In the genomic region with DNA sequence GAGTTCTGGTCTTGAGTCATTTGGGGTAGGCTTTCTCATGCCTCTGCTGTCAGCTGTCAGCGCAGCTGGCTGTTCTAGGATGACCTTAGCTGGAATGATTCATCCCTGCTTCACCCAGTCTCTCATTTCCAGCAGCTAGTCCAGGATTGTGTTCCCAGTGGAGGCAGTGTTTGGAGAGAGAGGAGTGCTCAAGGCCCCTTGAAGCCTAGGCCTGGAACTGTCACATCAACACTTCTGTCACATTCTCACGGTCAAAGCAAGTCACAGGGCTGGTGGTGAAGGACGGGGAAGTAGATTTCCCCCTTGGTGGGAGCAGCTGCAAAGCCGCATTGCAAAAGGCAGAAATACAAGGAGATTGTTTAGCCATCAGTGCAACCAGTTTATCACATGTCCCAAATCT, we compare ENCODE assay signal across 9 cellular contexts. TPM values are rescaled to one million over a fixed set of nuclear protein-coding genes. Genes with fewer than 3 reads are reported as not detected.
DNase-seq lines count a peak whose midpoint lies in the region; ATAC-seq and TF ChIP-seq lines count a peak whose summit lies in the region.
"Had no signal": no experiment of that assay in that cellular context is flagged by ENCODE, and none has a peak within 500 bp of the region (broad histone marks: within the 10 kb centered on the region; RNA-seq: fewer than 3 reads in every experiment).

No MANE protein-coding gene starts in this region.

- no peak overlapping the region for H3K27ac Mint-ChIP-seq in activated T-cell treated with anti-CD3 and anti-CD28 coated beads, Interleukin-2, amount 50 U/mL, for 24 hours
- H3K27ac Mint-ChIP-seq in natural killer cell: no peak overlapping the region
- H3K27ac Mint-ChIP-seq: endodermal cell had no signal

- no peaks in the 10 kb centered on the region for H3K9me3 Mint-ChIP-seq in activated T-cell treated with anti-CD3 and anti-CD28 coated beads, Interleukin-2, amount 50 U/mL, for 24 hours
- H3K9me3 Mint-ChIP-seq in natural killer cell: no peaks in the 10 kb centered on the region
- H3K9me3 Mint-ChIP-seq: endodermal cell had no signal

- no peaks in the 10 kb centered on the region; a peak in 1 of 22 replicates for H4K20me1 ChIP-seq in BLaER1 treated with 17β-estradiol and CSF1 and Interleukin-3, amounts not matched to agents 10 nM and 100 nM

- peak overlapping the region; percentile 62 to 97 (median 93) for H3K4me2 ChIP-seq in BLaER1 treated with 17β-estradiol and CSF1 and Interleukin-3, amounts not matched to agents 10 nM and 100 nM

- H3K4me3 Mint-ChIP-seq in activated T-cell treated with anti-CD3 and anti-CD28 coated beads, Interleukin-2, amount 50 U/mL, for 24 hours: no peak overlapping the region
- no peak overlapping the region for H3K4me3 Mint-ChIP-seq in natural killer cell
- H3K4me3 Mint-ChIP-seq: endodermal cell had no signal

- peak overlapping the region; percentile 26 to 81 (median 72); a peak in 19 of 22 replicates for H3K9ac ChIP-seq in BLaER1 treated with 17β-estradiol and CSF1 and Interleukin-3, amounts not matched to agents 10 nM and 100 nM

- peak; percentile 95 for DNase-seq in RKO (ENCODE audit: low spot score)
- peak; percentile 95 for DNase-seq in fibroblast of mammary gland (ENCODE audit: low read depth)
- peak; percentile 58 for DNase-seq in occipital lobe (lab: John Stamatoyannopoulos, UW)
- no peak for DNase-seq in activated T-cell treated with anti-CD3 and anti-CD28 coated beads, Interleukin-2, amount 50 U/mL, for 24 hours
- DNase-seq in epidermal melanocyte (ENCODE audit: insufficient read length, low spot score): no peak
- DNase-seq in NCI-H1092 treated with DMSO at 0.1 percent for 48 hours (lab: John Stamatoyannopoulos, UW): no peak
- DNase-seq in natural killer cell: no peak
- DNase-seq: endodermal cell had no signal

- H3K9me3 ChIP-seq in BLaER1 treated with 17β-estradiol and CSF1 and Interleukin-3, amounts not matched to agents 10 nM and 100 nM (replicated peaks in 1 of 11): peaks cover 0 to 15% (median 0%) of the 10 kb centered on the region in 11 experiments; a peak in 3 of 22 replicates

- no peak overlapping the region for H3K4me3 ChIP-seq in BLaER1 treated with 17β-estradiol and CSF1 and Interleukin-3, amounts not matched to agents 10 nM and 100 nM
- no peak overlapping the region for H3K4me3 ChIP-seq in fibroblast of mammary gland (ENCODE audit: control insufficient read depth, low read depth, low read length)

- TF ChIP-seq CTCF in fibroblast of mammary gland (conservative IDR thresholded peaks at IDR 0.05; ENCODE audit: control insufficient read depth, insufficient read depth, low read depth, low read length) (no peak), natural killer cell (IDR thresholded peaks at IDR 0.05) (no peak)

- H3K36me3 ChIP-seq in BLaER1 treated with 17β-estradiol and CSF1 and Interleukin-3, amounts not matched to agents 10 nM and 100 nM: peaks cover 0 to 3% (median 0%) of the 10 kb centered on the region in 11 experiments; a peak in 2 of 22 replicates

- intact Hi-C loops in natural killer cell (cut with micrococcal nuclease): no loop called here

- H3K4me1 ChIP-seq in BLaER1 treated with 17β-estradiol and CSF1 and Interleukin-3, amounts not matched to agents 10 nM and 100 nM: peaks cover 63 to 91% (median 76%) of the 10 kb centered on the region in 10 experiments

- H3K36me3 Mint-ChIP-seq in activated T-cell treated with anti-CD3 and anti-CD28 coated beads, Interleukin-2, amount 50 U/mL, for 24 hours (ENCODE audit: low read depth): no peaks in the 10 kb centered on the region
- no peaks in the 10 kb centered on the region for H3K36me3 Mint-ChIP-seq in natural killer cell

- peak overlapping the region; percentile 67 to 100 (median 88) for H3K27ac ChIP-seq in BLaER1 treated with 17β-estradiol and CSF1 and Interleukin-3, amounts not matched to agents 10 nM and 100 nM

- H3K27me3 ChIP-seq in BLaER1 treated with 17β-estradiol and CSF1 and Interleukin-3, amounts not matched to agents 10 nM and 100 nM: no peaks in the 10 kb centered on the region

- no peaks in the 10 kb centered on the region for H3K27me3 Mint-ChIP-seq in activated T-cell treated with anti-CD3 and anti-CD28 coated beads, Interleukin-2, amount 50 U/mL, for 24 hours
- H3K27me3 Mint-ChIP-seq in natural killer cell (ENCODE audit: low read depth in 2 of 2): no peaks in the 10 kb centered on the region

- peaks cover 43% of the 10 kb centered on the region for H3K4me1 Mint-ChIP-seq in activated T-cell treated with anti-CD3 and anti-CD28 coated beads, Interleukin-2, amount 50 U/mL, for 24 hours (ENCODE audit: low read depth)
- H3K4me1 Mint-ChIP-seq in natural killer cell: peaks cover 17 to 29% of the 10 kb centered on the region in 2 donors

- no peak for ATAC-seq in natural killer cell

RNA-seq across cellular contexts. Expression of a gene that starts 15.2 kb away (rescaled TPM):
- total RNA-seq in occipital lobe (2,066 TPM), natural killer cell (1,000 to 10,000 TPM; 2,606 to 3,166 (median 3,085) TPM)

Comparison
In these comparisons a context has a peak if more than half of its experiments do, and no peak if none do; other contexts are left out.
1. DNase-seq: peak in RKO (single experiment), fibroblast of mammary gland (single experiment) and occipital lobe (single experiment); none in activated T-cell treated with anti-CD3 and anti-CD28 coated beads, Interleukin-2, amount 50 U/mL, for 24 hours (single experiment), epidermal melanocyte (single experiment), NCI-H1092 treated with DMSO at 0.1 percent for 48 hours (single experiment) and natural killer cell (single experiment).